ENCODE assay signal across 7 cellular contexts in the genomic region with DNA sequence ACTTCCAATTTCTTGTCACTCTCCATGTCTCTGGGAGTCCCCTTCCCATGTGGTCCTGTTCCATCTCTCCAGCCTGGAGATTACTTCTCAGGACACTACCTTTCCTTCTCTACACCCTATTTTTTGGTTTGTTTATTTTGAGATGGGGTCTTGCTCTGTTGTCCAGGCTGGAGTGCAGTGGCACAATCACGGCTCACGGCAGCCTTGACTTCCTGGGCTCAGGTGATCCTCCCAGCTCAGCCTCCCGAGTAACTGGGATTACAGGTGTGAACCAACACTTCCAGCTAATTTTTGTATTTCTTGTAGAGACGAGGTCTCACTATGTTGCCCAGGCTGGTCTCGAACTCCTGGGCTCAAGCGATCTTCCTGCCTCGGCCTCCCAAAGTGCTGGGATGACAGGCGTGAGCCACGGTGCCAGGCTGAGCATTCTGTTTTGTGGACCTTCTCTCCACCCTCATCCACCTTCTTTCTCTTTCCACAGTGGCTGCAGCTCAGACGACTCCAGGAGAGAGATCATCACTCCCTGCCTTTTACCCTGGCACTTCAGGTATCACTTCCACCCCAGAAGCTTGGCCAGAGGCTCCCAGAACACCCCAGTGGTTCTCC. TPM values are rescaled to one million over a fixed set of nuclear protein-coding genes. Genes with fewer than 3 reads are reported as not detected.
DNase-seq lines count a peak whose midpoint lies in the region; ATAC-seq and TF ChIP-seq lines count a peak whose summit lies in the region.

No MANE protein-coding gene starts in this region.

- DNase-seq in HAP-1 (ENCODE audit: low spot score in 2 of 2) (no peak), T-helper 17 cell (no peak), fibroblast of pulmonary artery (ENCODE audit: low read depth) (no peak), T-helper 9 cell (no peak), NAMALWA (ENCODE audit: low spot score) (no peak)

- H3K9me3 ChIP-seq in HAP-1 (no peaks in the 10 kb centered on the region), T-helper 17 cell (ENCODE audit: control insufficient read depth, low read length, poor library complexity, severe bottlenecking) (no peaks in the 10 kb centered on the region), skeletal muscle tissue (ENCODE audit: control insufficient read depth in 3 of 3, low read length in 3 of 3) (no peaks in the 10 kb centered on the region)

- in situ Hi-C loops in HAP-1 (cut with MboI; ENCODE audit: low sequenced_read_pairs): no loop called here

- peak overlapping the region; percentile 98 for H3K4me3 Mint-ChIP-seq in T-helper 17 cell

- TF ChIP-seq CTCF in fibroblast of pulmonary artery (IDR thresholded peaks at IDR 0.05; ENCODE audit: low read length, missing control alignments): no peak

- H3K4me3 ChIP-seq in HAP-1 (peak overlapping the region; percentile 25), fibroblast of pulmonary artery (replicated peaks; ENCODE audit: low read depth, low read length) (peak overlapping the region; percentile 36), skeletal muscle tissue (ENCODE audit: low read length in 3 of 3) (peak overlapping the region in 1 of 3 donors; percentile 40)

- H3K27me3 Mint-ChIP-seq in T-helper 17 cell: no peaks in the 10 kb centered on the region

- H3K9ac ChIP-seq in skeletal muscle tissue (ENCODE audit: low read depth in 1 of 3, low read length in 3 of 3): peak overlapping the region in 1 of 3 donors; percentile 53

- H3K27me3 ChIP-seq in HAP-1 (ENCODE audit: low read depth): no peaks in the 10 kb centered on the region
- H3K27me3 ChIP-seq in skeletal muscle tissue (ENCODE audit: control insufficient read depth in 3 of 3, insufficient read depth in 3 of 3, low read length in 3 of 3): peaks cover 0 to 17% (median 3%) of the 10 kb centered on the region in 3 donors

- peaks cover 7% of the 10 kb centered on the region; the same call in 1 of the 2 replicates for H3K4me1 ChIP-seq in HAP-1
- peaks cover 6 to 16% (median 13%) of the 10 kb centered on the region in 3 donors for H3K4me1 ChIP-seq in skeletal muscle tissue (ENCODE audit: control insufficient read depth in 3 of 3, insufficient read depth in 3 of 3, low read length in 3 of 3)

- peaks cover 41% of the 10 kb centered on the region for H3K4me1 Mint-ChIP-seq in T-helper 17 cell

- H3K36me3 Mint-ChIP-seq in T-helper 17 cell (ENCODE audit: low read depth): peaks cover 3% of the 10 kb centered on the region

- H3K27ac Mint-ChIP-seq in T-helper 17 cell: peak overlapping the region; percentile 100

- H3K36me3 ChIP-seq in HAP-1 (replicated peaks): 0 out of 2 replicates have a peak, but pooled peaks cover under 1% of the 10 kb centered on the region
- no peaks in the 10 kb centered on the region for H3K36me3 ChIP-seq in skeletal muscle tissue (ENCODE audit: control insufficient read depth in 3 of 3, insufficient read depth in 3 of 3, low read length in 3 of 3)

- ATAC-seq in T-helper 17 cell: no peak
- ATAC-seq in HG02588 (IDR thresholded peaks at IDR 0.05; ENCODE audit: unreplicated experiment): no peak

- peak overlapping the region; percentile 60 for H3K27ac ChIP-seq in skeletal muscle tissue (ENCODE audit: low read depth, low read length)

RNA-seq across cellular contexts. Expression of a gene that starts 0.6 kb away (rescaled TPM):
- 10 to 100 TPM; 63.0 to 73.7 TPM for total RNA-seq in T-helper 17 cell
- 1.6 TPM for total RNA-seq in skeletal muscle tissue

RNA-seq across cellular contexts. Expression of a gene that starts 2.6 kb away (rescaled TPM):
- total RNA-seq in T-helper 17 cell (100 to 1,000 TPM; 128 to 140 TPM), skeletal muscle tissue (3.7 TPM)

RNA-seq across cellular contexts. Expression of a gene that starts 5.1 kb away (rescaled TPM):
- 10 to 100 TPM in 1 of 2 donors, 1 to 10 TPM in 1; 5.9 to 16.7 TPM for total RNA-seq in T-helper 17 cell
- 9.9 TPM for total RNA-seq in skeletal muscle tissue

RNA-seq across cellular contexts. Expression of a gene that starts 33.2 kb away (rescaled TPM):
- total RNA-seq in T-helper 17 cell: 1 to 10 TPM; 6.8 to 8.7 TPM
- 0.52 TPM for total RNA-seq in skeletal muscle tissue

RNA-seq across cellular contexts. Expression of a gene that starts 34.6 kb away (rescaled TPM):
- total RNA-seq in T-helper 17 cell: not detected
- total RNA-seq in skeletal muscle tissue: 2.1 TPM

Comparison
In these comparisons a context has a peak if more than half of its experiments do, and no peak if none do; other contexts are left out.
1. RNA of a gene that starts 0.6 kb away (total RNA-seq): 63.0 to 73.7 TPM in T-helper 17 cell; 1.6 TPM in skeletal muscle tissue (single experiment); every median in the first group is over 10 times any median in the second.
2. RNA of a gene that starts 2.6 kb away (total RNA-seq): 128 to 140 TPM in T-helper 17 cell; 3.7 TPM in skeletal muscle tissue (single experiment); every median in the first group is over 10 times any median in the second.